Comparison of ENCODE assay signal across 11 cellular contexts in genomic region chr17:44008205-44008909, GRCh38. TPM values are rescaled to one million over a fixed set of nuclear protein-coding genes. Genes with fewer than 3 reads are reported as not detected.
DNase-seq lines count a peak whose midpoint lies in the region; ATAC-seq, FAIRE-seq and TF ChIP-seq lines count a peak whose summit lies in the region.
"Had no signal": no experiment of that assay in that cellular context is flagged by ENCODE, and none has a peak within 500 bp of the region (broad histone marks: within the 10 kb centered on the region; RNA-seq: fewer than 3 reads in every experiment).

No MANE protein-coding gene starts in this region.

- POLR2A ChIA-PET in Caco-2 (lab: Charles Lee) = interaction anchor here (0.6 kb wide), 1 partner anchor 1713 kb away, joined by 5 read pairs; no protein-coding TSS in a partner anchor

- intact Hi-C loops in Caco-2 (cut with micrococcal nuclease; ENCODE audit: unreplicated experiment) = no loop called here

- no peaks in the 10 kb centered on the region for H3K9me2 ChIP-seq in Loucy (replicated peaks; ENCODE audit: low read depth, low read length)

- H3K4me3 ChIP-seq in Caco-2 (ENCODE audit: low read depth, low read length) (no peak overlapping the region), Loucy (ENCODE audit: low read length, poor library complexity, severe bottlenecking) (no peak overlapping the region), bronchial epithelial cell (ENCODE audit: low read depth, low read length) (no peak overlapping the region)

- H3K27me3 ChIP-seq in Caco-2 (replicated peaks; ENCODE audit: control insufficient read depth, insufficient read depth, low read length) = peaks cover 3% of the 10 kb centered on the region
- no peaks in the 10 kb centered on the region for H3K27me3 ChIP-seq in Loucy (ENCODE audit: insufficient read depth, low read length, poor library complexity, severe bottlenecking)
- no peaks in the 10 kb centered on the region for H3K27me3 ChIP-seq in bronchial epithelial cell (ENCODE audit: control insufficient read depth, insufficient read depth, low read length)

- H3K27ac Mint-ChIP-seq in Caco-2 (ENCODE audit: unreplicated experiment) (no peak overlapping the region), neural crest cell (ENCODE audit: unreplicated experiment) (peak overlapping the region; percentile 50)

- no peak overlapping the region for H2AFZ ChIP-seq in Loucy (ENCODE audit: low read length)

- H3K27me3 Mint-ChIP-seq in Caco-2 (ENCODE audit: insufficient read depth, unreplicated experiment) (peaks cover 4% of the 10 kb centered on the region), neural crest cell (ENCODE audit: low read depth) (peaks cover 46% of the 10 kb centered on the region)

- ATAC-seq in GM18873 (IDR thresholded peaks at IDR 0.05; ENCODE audit: low FRiP score, unreplicated experiment) = no peak

- no peak overlapping the region for H3K9ac ChIP-seq in Loucy (ENCODE audit: low read depth, low read length, poor library complexity, severe bottlenecking)

- H3K36me3 Mint-ChIP-seq in Caco-2 (ENCODE audit: insufficient read depth, unreplicated experiment) (peaks cover 24% of the 10 kb centered on the region), neural crest cell (ENCODE audit: low read depth) (no peaks in the 10 kb centered on the region)

- no peaks in the 10 kb centered on the region for H4K20me1 ChIP-seq in Loucy (ENCODE audit: insufficient read depth, low read length, poor library complexity, severe bottlenecking)

- 0 out of 2 replicates have a peak, but pooled peaks cover 2% of the 10 kb centered on the region for H3K36me3 ChIP-seq in Caco-2 (ENCODE audit: control insufficient read depth, insufficient read depth, low read length)
- H3K36me3 ChIP-seq in Loucy (ENCODE audit: insufficient read depth, low read length) = no peaks in the 10 kb centered on the region
- peaks cover 18% of the 10 kb centered on the region for H3K36me3 ChIP-seq in bronchial epithelial cell (ENCODE audit: control insufficient read depth, insufficient read depth, low read length)

- no peaks in the 10 kb centered on the region for H3K9me3 Mint-ChIP-seq in Caco-2 (ENCODE audit: unreplicated experiment)
- no peaks in the 10 kb centered on the region for H3K9me3 Mint-ChIP-seq in neural crest cell

- H3K4me1 Mint-ChIP-seq in Caco-2 (ENCODE audit: low read depth, unreplicated experiment) (no peaks in the 10 kb centered on the region), neural crest cell (peaks cover 18% of the 10 kb centered on the region)

- H3F3A ChIP-seq in Loucy (ENCODE audit: low read depth) = no peaks in the 10 kb centered on the region

- peak overlapping the region; percentile 81 for H3K4me2 ChIP-seq in Loucy (ENCODE audit: low read depth, low read length, poor library complexity, severe bottlenecking)

- no TSS peak for BruUV-seq in Caco-2 (replicated peaks; lab: Mats Ljungman, UMichigan)

- no peak for DNase-seq in Caco-2
- no peak for DNase-seq in bronchial epithelial cell (ENCODE audit: low read depth)
- no peak for DNase-seq in neural crest cell (ENCODE audit: low read depth, low spot score)
- DNase-seq in NCI-H2107 treated with DMSO at 0.1 percent for 48 hours (lab: John Stamatoyannopoulos, UW; ENCODE audit: unreplicated experiment) = no peak
- no peak for DNase-seq in NCI-H2171 treated with DMSO at 0.1 percent for 48 hours (lab: John Stamatoyannopoulos, UW)
- DNase-seq in mucosa of gallbladder (ENCODE audit: low spot score) = no peak
- DNase-seq: activated effector memory CD4-positive, alpha-beta T cell treated with Interleukin-2 at 50 U/mL for 16 hours had no signal

- H3K79me2 ChIP-seq in Loucy (ENCODE audit: insufficient read depth, low read length) = no peaks in the 10 kb centered on the region

- H3K9me3 ChIP-seq in Caco-2 = no peaks in the 10 kb centered on the region
- H3K9me3 ChIP-seq in Loucy (ENCODE audit: insufficient read depth, low read depth, low read length) = no peaks in the 10 kb centered on the region

- TF ChIP-seq CTCF in Caco-2 (IDR thresholded peaks at IDR 0.05; ENCODE audit: insufficient read depth in 1 of 2, low read depth in 1 of 2, low read length in 1 of 2, severe bottlenecking in 1 of 2, unreplicated experiment in 1 of 2) (no peak), Loucy (conservative IDR thresholded peaks at IDR 0.05; ENCODE audit: low read length) (no peak), bronchial epithelial cell (IDR thresholded peaks at IDR 0.05; ENCODE audit: insufficient read depth, low read length, severe bottlenecking) (no peak), neural crest cell (conservative IDR thresholded peaks at IDR 0.05) (no peak)

- H3K4me3 Mint-ChIP-seq in Caco-2 (ENCODE audit: unreplicated experiment) = peak overlapping the region; percentile 69
- peak overlapping the region; percentile 94 for H3K4me3 Mint-ChIP-seq in neural crest cell

- FAIRE-seq in bronchial epithelial cell (lab: Jason Lieb, UNC) = peak; percentile 92
- FAIRE-seq: RCC 7860 had no signal

- H3K4me1 ChIP-seq in Caco-2 (peaks cover 18% of the 10 kb centered on the region), Loucy (ENCODE audit: insufficient read depth, low read length, poor library complexity, severe bottlenecking) (peaks cover 9% of the 10 kb centered on the region)

- CTCF ChIA-PET in Caco-2 (lab: Charles Lee) = no interaction called here

RNA-seq across cellular contexts. Expression of gene NAGS, which starts 3.9 kb away (rescaled TPM):
- total RNA-seq in Caco-2 (2022) (0.42 and 0.50 TPM in 2 replicates), bronchial epithelial cell (17.8 and 25.3 TPM in 2 replicates), neural crest cell (0.93 and 1.1 TPM in 2 replicates), mucosa of gallbladder (3.6 TPM)

RNA-seq across cellular contexts. Expression of gene TMEM101, which starts 6.4 kb away (rescaled TPM):
- total RNA-seq in Caco-2 (2022) = 41.7 and 43.5 TPM in 2 replicates
- total RNA-seq in bronchial epithelial cell = 64.3 and 85.6 TPM in 2 replicates
- total RNA-seq in neural crest cell = 24.0 and 26.9 TPM in 2 replicates
- total RNA-seq in mucosa of gallbladder = 33.4 TPM

RNA-seq across cellular contexts. Expression of gene PYY, which starts 54.6 kb away (rescaled TPM):
- total RNA-seq in Caco-2 (2022) (not detected in 2 replicates), bronchial epithelial cell (0.26 and 0.79 TPM in 2 replicates), neural crest cell (not detected in 2 replicates), mucosa of gallbladder (not detected)
- total RNA-seq: pulmonary artery endothelial cell had no signal

RNA-seq across cellular contexts. Expression of gene LSM12, which starts 58.1 kb away (rescaled TPM):
- total RNA-seq in Caco-2 (2022) = 83.1 and 85.5 TPM in 2 replicates
- 18.9 and 20.3 TPM in 2 replicates for total RNA-seq in bronchial epithelial cell
- total RNA-seq in neural crest cell = 59.7 and 60.9 TPM in 2 replicates
- 47.3 TPM for total RNA-seq in mucosa of gallbladder
